In genomic region chr9:128899566-128900322, GRCh38 we compare ENCODE assay signal across 10 cellular contexts. TPM values are rescaled to one million over a fixed set of nuclear protein-coding genes. Genes with fewer than 3 reads are reported as not detected.
DNase-seq lines count a peak whose midpoint lies in the region; ATAC-seq, FAIRE-seq and TF ChIP-seq lines count a peak whose summit lies in the region.
"Had no signal": no experiment of that assay in that cellular context is flagged by ENCODE, and none has a peak within 500 bp of the region (broad histone marks: within the 10 kb centered on the region; RNA-seq: fewer than 3 reads in every experiment).

No MANE protein-coding gene starts in this region.

- no peaks in the 10 kb centered on the region for H3K27me3 ChIP-seq in GM23248 (replicated peaks; ENCODE audit: insufficient read depth)
- no peaks in the 10 kb centered on the region for H3K27me3 ChIP-seq in endothelial cell of umbilical vein (ENCODE audit: control insufficient read depth in 2 of 2, insufficient read depth in 2 of 2, low read length in 2 of 2)
- no peaks in the 10 kb centered on the region for H3K27me3 ChIP-seq in smooth muscle cell (ENCODE audit: low read depth)

- H4K20me1 ChIP-seq in GM23248 (ENCODE audit: insufficient read depth): no peaks in the 10 kb centered on the region
- H4K20me1 ChIP-seq in endothelial cell of umbilical vein (replicated peaks; ENCODE audit: control insufficient read depth, extremely low read depth, insufficient read depth, low read length): no peaks in the 10 kb centered on the region
- H4K20me1 ChIP-seq in smooth muscle cell (ENCODE audit: low read depth): peaks cover 96% of the 10 kb centered on the region

- peaks cover 15% of the 10 kb centered on the region; the same call in 1 of the 2 replicates for H3K36me3 ChIP-seq in GM23248 (ENCODE audit: low read depth)
- peaks cover 18 to 19% of the 10 kb centered on the region in 2 experiments for H3K36me3 ChIP-seq in endothelial cell of umbilical vein (ENCODE audit: control insufficient read depth in 2 of 2, extremely low read depth in 1 of 2, insufficient read depth in 2 of 2, low read length in 2 of 2)
- no peaks in the 10 kb centered on the region for H3K36me3 ChIP-seq in smooth muscle cell (ENCODE audit: low read depth)

- H3K4me2 ChIP-seq in GM23248 (ENCODE audit: unreplicated experiment): no peak overlapping the region
- H3K4me2 ChIP-seq in endothelial cell of umbilical vein (ENCODE audit: insufficient read depth, low read length): no peak overlapping the region
- H3K4me2 ChIP-seq in smooth muscle cell: no peak overlapping the region

- no peaks in the 10 kb centered on the region for H3K9me1 ChIP-seq in endothelial cell of umbilical vein (replicated peaks; ENCODE audit: control insufficient read depth, extremely low read depth, insufficient read depth, low read length)

- H3K9me3 ChIP-seq in GM23248 (ENCODE audit: low read depth) (no peaks in the 10 kb centered on the region), endothelial cell of umbilical vein (replicated peaks; ENCODE audit: control insufficient read depth, insufficient read depth, low read length) (no peaks in the 10 kb centered on the region), smooth muscle cell (replicated peaks; ENCODE audit: low read depth) (no peaks in the 10 kb centered on the region)

- H2AFZ ChIP-seq in GM23248: no peak overlapping the region
- H2AFZ ChIP-seq in endothelial cell of umbilical vein (ENCODE audit: low read depth, low read length): no peak overlapping the region
- no peak overlapping the region for H2AFZ ChIP-seq in smooth muscle cell (ENCODE audit: low read depth)

- H3K4me3 ChIP-seq in GM23248 (no peak overlapping the region), endothelial cell of umbilical vein (replicated peaks in 1 of 3; ENCODE audit: insufficient read depth in 1 of 3, low read depth in 1 of 3, low read length in 3 of 3) (no peak overlapping the region), smooth muscle cell (no peak overlapping the region)

- H3K9ac ChIP-seq in GM23248 (no peak overlapping the region), endothelial cell of umbilical vein (replicated peaks; ENCODE audit: extremely low read depth, insufficient read depth, low read length) (no peak overlapping the region), smooth muscle cell (ENCODE audit: low read depth) (no peak overlapping the region)

- peak; percentile 45 for DNase-seq in GM23248
- peak; percentile 67 for DNase-seq in RWPE1 (ENCODE audit: low spot score)
- no peak for DNase-seq in endothelial cell of umbilical vein (ENCODE audit: low read depth, low spot score)
- no peak for DNase-seq in smooth muscle cell (lab: John Stamatoyannopoulos, UW; ENCODE audit: unreplicated experiment)
- no peak for DNase-seq in amygdala (lab: John Stamatoyannopoulos, UW)
- DNase-seq in NCI-H748 treated with DMSO at 0.1 percent for 48 hours (lab: John Stamatoyannopoulos, UW): no peak
- DNase-seq: stimulated activated naive CD4-positive, alpha-beta T cell treated with Interleukin-2 at 50 U/mL for 16 hours had no signal

- no peak for ATAC-seq in HG02678 (IDR thresholded peaks at IDR 0.05; ENCODE audit: unreplicated experiment)
- no peak for ATAC-seq in HG03139 (IDR thresholded peaks at IDR 0.05; ENCODE audit: unreplicated experiment)

- no TSS peak for BruUV-seq in endothelial cell of umbilical vein (replicated peaks; lab: Mats Ljungman, UMichigan)

- H3K79me2 ChIP-seq in GM23248 (ENCODE audit: insufficient read depth) (peaks cover 80% of the 10 kb centered on the region), endothelial cell of umbilical vein (ENCODE audit: control insufficient read depth, insufficient read depth, low read length) (peaks cover 90% of the 10 kb centered on the region), smooth muscle cell (ENCODE audit: low read depth) (peaks cover 77% of the 10 kb centered on the region)

- CTCF ChIA-PET in RWPE1 (lab: Yijun Ruan, JAX) (interaction anchor here (0.6 to 2.2 kb wide), 3 partner anchors 9 to 196 kb away, joined by 3 to 9 read pairs (median 4); no protein-coding TSS in a partner anchor), endothelial cell of umbilical vein (lab: Charles Lee) (interaction anchor here (1.4 kb wide), 1 partner anchor 57 kb away, joined by 3 read pairs; no protein-coding TSS in a partner anchor)

- no peak overlapping the region for H3K27ac ChIP-seq in GM23248
- peak overlapping the region; percentile 99 for H3K27ac ChIP-seq in RWPE1
- H3K27ac ChIP-seq in endothelial cell of umbilical vein (ENCODE audit: insufficient read depth, low read depth, low read length): no peak overlapping the region
- peak overlapping the region; percentile 37 for H3K27ac ChIP-seq in smooth muscle cell (ENCODE audit: low read depth)

- peak; percentile 75 for FAIRE-seq in endothelial cell of umbilical vein (lab: Jason Lieb, UNC)

- POLR2A ChIA-PET in RWPE1 (lab: Yijun Ruan, JAX; ENCODE audit: low non-redundant PET): no interaction called here
- POLR2A ChIA-PET in endothelial cell of umbilical vein (lab: Charles Lee): no interaction called here

- WGBS in GM23248 (ENCODE audit: low coverage in 1 of 2, low lambda C conversion rate in 2 of 2, missing lambda C conversion rate in 2 of 2), 2 experiments: 73 to 75% methylated on average over 8 of the region's 8 CpGs
- WGBS in smooth muscle cell (ENCODE audit: low lambda C conversion rate): 82% methylated on average over 8 of the region's 8 CpGs

- H3F3A ChIP-seq in GM23248 (ENCODE audit: insufficient read depth) (peaks cover 6% of the 10 kb centered on the region), smooth muscle cell (ENCODE audit: low read depth) (no peaks in the 10 kb centered on the region)

- no peaks in the 10 kb centered on the region for H3K9me2 ChIP-seq in GM23248 (ENCODE audit: insufficient read depth)

- TF ChIP-seq CTCF in RWPE1 (conservative IDR thresholded peaks at IDR 0.05; ENCODE audit: low read depth) (no peak), endothelial cell of umbilical vein (IDR thresholded peaks at IDR 0.05; ENCODE audit: extremely low read depth in 1 of 2, insufficient read depth in 1 of 2, low read depth in 1 of 2, low read length in 2 of 2) (no peak), smooth muscle cell (IDR thresholded peaks at IDR 0.05; ENCODE audit: borderline replicate concordance, insufficient read depth, poor library complexity, severe bottlenecking) (no peak)

- dilution Hi-C loops in endothelial cell of umbilical vein (cut with MboI; ENCODE audit: extremely low pct_ligation_motif_present, low sequenced_read_pairs): no loop called here

- intact Hi-C loops in endothelial cell of umbilical vein (cut with micrococcal nuclease): no loop called here

- H3K4me1 ChIP-seq in GM23248 (ENCODE audit: insufficient read depth) (peaks cover 16% of the 10 kb centered on the region), endothelial cell of umbilical vein (ENCODE audit: control insufficient read depth, extremely low read depth, insufficient read depth, low read length) (peaks cover 7% of the 10 kb centered on the region), smooth muscle cell (ENCODE audit: low read depth) (no peaks in the 10 kb centered on the region)

- in situ Hi-C loops in GM23248 (cut with MboI): no loop called here

- no peak for TF ChIP-seq POLR2A in endothelial cell of umbilical vein (IDR thresholded peaks at IDR 0.05; ENCODE audit: low read depth, low read length)

RNA-seq across cellular contexts. Expression of gene LRRC8A, which starts 17.8 kb away (rescaled TPM):
- 35.2 and 37.9 TPM in 2 replicates for total RNA-seq in GM23248 (2014; rRNA removed; shearing (Covaris generic))
- polyA plus RNA-seq in GM23248 (2016; fragmentation: Nextera tagmentation; extraction: Ambion mirVana): 35.6 and 36.5 TPM in 2 replicates
- 99.6 and 126 TPM in 2 replicates for total RNA-seq in endothelial cell of umbilical vein
- polyA plus RNA-seq in endothelial cell of umbilical vein: 129 and 134 TPM in 2 replicates
- polyA plus RNA-seq in endothelial cell of umbilical vein (2011; cell fraction: cytosol; rRNA removed): 114 TPM in 2 replicates
- polyA plus RNA-seq in endothelial cell of umbilical vein (2011; cell fraction: nucleus; rRNA removed): 66.6 and 67.7 TPM in 2 replicates
- polyA plus RNA-seq in endothelial cell of umbilical vein (2012): 82.3 and 108 TPM in 2 replicates
- polyA minus RNA-seq in endothelial cell of umbilical vein: 179 and 186 TPM in 2 replicates
- 21.5 TPM for polyA minus RNA-seq in endothelial cell of umbilical vein (2011; cell fraction: cytosol; rRNA and poly(A)+ RNA removed)
- polyA minus RNA-seq in endothelial cell of umbilical vein (2011; cell fraction: nucleus; rRNA and poly(A)+ RNA removed): 55.5 and 56.5 TPM in 2 replicates
- total RNA-seq in smooth muscle cell: 44.9 and 50.1 TPM in 2 replicates
- polyA plus RNA-seq in smooth muscle cell: 48.6 and 58.3 TPM in 2 replicates

RNA-seq across cellular contexts. Expression of gene KYAT1, which starts 18.0 kb away (rescaled TPM):
- 5.1 and 5.8 TPM in 2 replicates for total RNA-seq in GM23248 (2014; rRNA removed; shearing (Covaris generic))
- polyA plus RNA-seq in GM23248 (2016; fragmentation: Nextera tagmentation; extraction: Ambion mirVana) (4.4 and 5.5 TPM in 2 replicates), endothelial cell of umbilical vein (9.6 and 10.3 TPM in 2 replicates), smooth muscle cell (7.7 and 9.3 TPM in 2 replicates)
- total RNA-seq in endothelial cell of umbilical vein (7.2 and 8.0 TPM in 2 replicates), smooth muscle cell (3.1 and 10.2 TPM in 2 replicates)
- polyA plus RNA-seq in endothelial cell of umbilical vein (2011; cell fraction: cytosol; rRNA removed): 6.9 and 7.2 TPM in 2 replicates
- 27.0 and 28.9 TPM in 2 replicates for polyA plus RNA-seq in endothelial cell of umbilical vein (2011; cell fraction: nucleus; rRNA removed)
- polyA plus RNA-seq in endothelial cell of umbilical vein (2012): 5.8 and 8.3 TPM in 2 replicates
- polyA minus RNA-seq in endothelial cell of umbilical vein: 6.1 and 8.5 TPM in 2 replicates
- 11.5 TPM for polyA minus RNA-seq in endothelial cell of umbilical vein (2011; cell fraction: cytosol; rRNA and poly(A)+ RNA removed)
- 5.9 and 7.1 TPM in 2 replicates for polyA minus RNA-seq in endothelial cell of umbilical vein (2011; cell fraction: nucleus; rRNA and poly(A)+ RNA removed)

RNA-seq across cellular contexts. Expression of gene PHYHD1, which starts 21.0 kb away (rescaled TPM):
- total RNA-seq in GM23248 (2014; rRNA removed; shearing (Covaris generic)): 4.4 and 4.7 TPM in 2 replicates
- polyA plus RNA-seq in GM23248 (2016; fragmentation: Nextera tagmentation; extraction: Ambion mirVana) (7.4 and 8.6 TPM in 2 replicates), endothelial cell of umbilical vein (1.1 and 1.8 TPM in 2 replicates), smooth muscle cell (30.5 and 37.6 TPM in 2 replicates)
- total RNA-seq in endothelial cell of umbilical vein (0.30 and 1.8 TPM in 2 replicates), smooth muscle cell (7.3 and 17.3 TPM in 2 replicates)
- 0.77 and 1.2 TPM in 2 replicates for polyA plus RNA-seq in endothelial cell of umbilical vein (2011; cell fraction: cytosol; rRNA removed)
- polyA plus RNA-seq in endothelial cell of umbilical vein (2011; cell fraction: nucleus; rRNA removed): 2.7 and 3.0 TPM in 2 replicates
- not detected in 2 replicates for polyA plus RNA-seq in endothelial cell of umbilical vein (2012)
- polyA minus RNA-seq in endothelial cell of umbilical vein: 0.28 and 1.3 TPM in 2 replicates
- not detected for polyA minus RNA-seq in endothelial cell of umbilical vein (2011; cell fraction: cytosol; rRNA and poly(A)+ RNA removed)
- polyA minus RNA-seq in endothelial cell of umbilical vein (2011; cell fraction: nucleus; rRNA and poly(A)+ RNA removed): 1.6 and 1.7 TPM in 2 replicates
- total RNA-seq: NCI-H460 had no signal

RNA-seq across cellular contexts. Expression of gene DOLK, which starts 47.7 kb away (rescaled TPM):
- total RNA-seq in GM23248 (2014; rRNA removed; shearing (Covaris generic)): 31.1 and 36.1 TPM in 2 replicates
- polyA plus RNA-seq in GM23248 (2016; fragmentation: Nextera tagmentation; extraction: Ambion mirVana) (29.6 and 31.7 TPM in 2 replicates), endothelial cell of umbilical vein (59.8 and 71.6 TPM in 2 replicates), smooth muscle cell (26.2 and 31.3 TPM in 2 replicates)
- total RNA-seq in endothelial cell of umbilical vein (18.8 and 22.3 TPM in 2 replicates), smooth muscle cell (14.1 and 18.7 TPM in 2 replicates)
- 26.2 and 27.5 TPM in 2 replicates for polyA plus RNA-seq in endothelial cell of umbilical vein (2011; cell fraction: cytosol; rRNA removed)
- polyA plus RNA-seq in endothelial cell of umbilical vein (2011; cell fraction: nucleus; rRNA removed): 13.3 and 13.6 TPM in 2 replicates
- polyA plus RNA-seq in endothelial cell of umbilical vein (2012): 22.6 and 24.8 TPM in 2 replicates
- polyA minus RNA-seq in endothelial cell of umbilical vein: 68.3 and 77.7 TPM in 2 replicates
- 17.3 TPM for polyA minus RNA-seq in endothelial cell of umbilical vein (2011; cell fraction: cytosol; rRNA and poly(A)+ RNA removed)
- polyA minus RNA-seq in endothelial cell of umbilical vein (2011; cell fraction: nucleus; rRNA and poly(A)+ RNA removed): 15.5 and 18.1 TPM in 2 replicates

RNA-seq across cellular contexts. Expression of gene NUP188, which starts 47.8 kb away (rescaled TPM):
- total RNA-seq in GM23248 (2014; rRNA removed; shearing (Covaris generic)): 45.9 and 57.0 TPM in 2 replicates
- polyA plus RNA-seq in GM23248 (2016; fragmentation: Nextera tagmentation; extraction: Ambion mirVana): 24.9 and 25.7 TPM in 2 replicates
- 62.1 and 66.2 TPM in 2 replicates for total RNA-seq in endothelial cell of umbilical vein
- 62.7 TPM in 2 replicates for polyA plus RNA-seq in endothelial cell of umbilical vein
- 46.2 and 57.1 TPM in 2 replicates for polyA plus RNA-seq in endothelial cell of umbilical vein (2011; cell fraction: cytosol; rRNA removed)
- polyA plus RNA-seq in endothelial cell of umbilical vein (2011; cell fraction: nucleus; rRNA removed): 105 and 115 TPM in 2 replicates
- polyA plus RNA-seq in endothelial cell of umbilical vein (2012): 43.7 and 48.4 TPM in 2 replicates
- polyA minus RNA-seq in endothelial cell of umbilical vein: 198 and 201 TPM in 2 replicates
- polyA minus RNA-seq in endothelial cell of umbilical vein (2011; cell fraction: cytosol; rRNA and poly(A)+ RNA removed): 180 TPM
- 102 and 120 TPM in 2 replicates for polyA minus RNA-seq in endothelial cell of umbilical vein (2011; cell fraction: nucleus; rRNA and poly(A)+ RNA removed)
- total RNA-seq in smooth muscle cell: 40.9 and 45.8 TPM in 2 replicates
- 27.5 and 31.9 TPM in 2 replicates for polyA plus RNA-seq in smooth muscle cell

Comparison
In these comparisons a context has a peak if more than half of its experiments do, and no peak if none do; other contexts are left out.
1. DNase-seq: peak in GM23248 (single experiment) and RWPE1 (single experiment); none in endothelial cell of umbilical vein (single experiment), smooth muscle cell (single experiment), amygdala (0 of 56) and NCI-H748 treated with DMSO at 0.1 percent for 48 hours (single experiment).
2. H3K27ac ChIP-seq: peak in RWPE1 (single experiment) and smooth muscle cell (single experiment); none in GM23248 (single experiment) and endothelial cell of umbilical vein (single experiment).